In the genomic region with DNA sequence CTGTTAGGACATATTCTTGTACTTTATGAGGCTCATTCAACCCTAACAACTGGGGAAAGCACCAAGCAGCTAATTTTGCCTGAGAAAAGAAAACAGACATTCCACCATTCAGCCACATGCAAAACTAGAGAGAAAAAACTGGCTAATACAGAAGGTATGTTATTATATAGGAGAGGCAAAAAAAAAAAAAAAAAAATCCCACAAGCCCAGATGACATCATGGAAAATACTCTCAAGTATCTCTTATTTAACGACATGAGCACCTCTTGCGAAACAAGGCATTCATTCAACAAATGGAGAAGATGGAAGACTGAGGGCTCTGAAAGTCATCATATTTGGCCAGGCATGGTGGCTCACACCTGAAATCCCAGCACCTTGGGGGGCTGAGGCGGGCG, we compare ENCODE assay signal across 9 cellular contexts.
DNase-seq lines count a peak whose midpoint lies in the region; ATAC-seq and TF ChIP-seq lines count a peak whose summit lies in the region.
"Had no signal": no experiment of that assay in that cellular context is flagged by ENCODE, and none has a peak within 500 bp of the region (broad histone marks: within the 10 kb centered on the region; RNA-seq: fewer than 3 reads in every experiment).

No MANE protein-coding gene starts in this region.

- H3K27me3 Mint-ChIP-seq in GM23338 (ENCODE audit: insufficient read depth, low read depth, poor library complexity) = peaks cover 4% of the 10 kb centered on the region
- H3K27me3 Mint-ChIP-seq in CD4-positive, alpha-beta memory T cell = peaks cover 4 to 5% of the 10 kb centered on the region in 2 donors
- peaks cover 4% of the 10 kb centered on the region for H3K27me3 Mint-ChIP-seq in activated CD4-positive, alpha-beta T cell treated with anti-CD3 and anti-CD28 coated beads, Interleukin-2, amount 10 ng/mL, durations not matched to agents 7 days and 5 days

- H3K9me3 ChIP-seq in CD4-positive, alpha-beta memory T cell (ENCODE audit: control insufficient read depth in 1 of 2, low read length in 2 of 2) = no peaks in the 10 kb centered on the region

- DNase-seq in AG10803 (ENCODE audit: low read depth) (peak; percentile 90), GM23338 (ENCODE audit: low spot score) (peak; percentile 30), NOMO-1 treated with dmso at 0.1 percent for 144 hours (lab: John Stamatoyannopoulos, UW; ENCODE audit: unreplicated experiment) (peak; percentile 32), foreskin fibroblast (peak; percentile 81 to 89), ureter (ENCODE audit: low spot score) (no peak), substantia nigra (lab: John Stamatoyannopoulos, UW) (no peak)
- no peak for DNase-seq in CD4-positive, alpha-beta memory T cell
- DNase-seq in activated CD4-positive, alpha-beta T cell treated with anti-CD3 and anti-CD28 coated beads, Interleukin-2, amount 10 ng/mL, durations not matched to agents 7 days and 5 days = no peak

- no peak overlapping the region for H2AFZ ChIP-seq in GM23338

- H3K36me3 ChIP-seq in GM23338 (ENCODE audit: insufficient read depth) = no peaks in the 10 kb centered on the region
- no peaks in the 10 kb centered on the region for H3K36me3 ChIP-seq in CD4-positive, alpha-beta memory T cell (ENCODE audit: insufficient read depth, low read length)

- H3K4me1 Mint-ChIP-seq in GM23338 = peaks cover 37% of the 10 kb centered on the region
- no peaks in the 10 kb centered on the region for H3K4me1 Mint-ChIP-seq in CD4-positive, alpha-beta memory T cell
- no peaks in the 10 kb centered on the region for H3K4me1 Mint-ChIP-seq in activated CD4-positive, alpha-beta T cell treated with anti-CD3 and anti-CD28 coated beads, Interleukin-2, amount 10 ng/mL, durations not matched to agents 7 days and 5 days

- H3K4me3 ChIP-seq in AG10803 (ENCODE audit: low read length) (no peak overlapping the region), GM23338 (no peak overlapping the region), foreskin fibroblast (ENCODE audit: low read depth in 1 of 2, low read length in 2 of 2) (no peak overlapping the region)
- H3K4me3 ChIP-seq in CD4-positive, alpha-beta memory T cell (ENCODE audit: low read length in 2 of 2) = no peak overlapping the region
- H3K4me3 ChIP-seq: K562 had no signal

- POLR2A ChIA-PET in CD4-positive, alpha-beta memory T cell (lab: Charles Lee; ENCODE audit: partially characterized antibody) = no interaction called here
- POLR2A ChIA-PET in activated CD4-positive, alpha-beta T cell treated with anti-CD3 and anti-CD28 coated beads, Interleukin-2, amount 10 ng/mL, durations not matched to agents 7 days and 5 days (lab: Charles Lee) = no interaction called here

- no peaks in the 10 kb centered on the region for H3K79me2 ChIP-seq in GM23338 (replicated peaks; ENCODE audit: insufficient read depth)

- peak overlapping the region; percentile 68 for H3K27ac ChIP-seq in GM23338 (ENCODE audit: low read depth)
- H3K27ac ChIP-seq in CD4-positive, alpha-beta memory T cell (ENCODE audit: low read depth, low read length) = no peak overlapping the region
- H3K27ac ChIP-seq in substantia nigra (ENCODE audit: low read depth, low read length, poor library complexity, severe bottlenecking) = no peak overlapping the region

- no peak overlapping the region for H3K4me3 Mint-ChIP-seq in GM23338
- no peak overlapping the region for H3K4me3 Mint-ChIP-seq in CD4-positive, alpha-beta memory T cell
- H3K4me3 Mint-ChIP-seq in activated CD4-positive, alpha-beta T cell treated with anti-CD3 and anti-CD28 coated beads, Interleukin-2, amount 10 ng/mL, durations not matched to agents 7 days and 5 days = no peak overlapping the region

- peaks cover 29% of the 10 kb centered on the region for H3K4me1 ChIP-seq in GM23338 (ENCODE audit: insufficient read depth)
- H3K4me1 ChIP-seq in CD4-positive, alpha-beta memory T cell (ENCODE audit: insufficient read depth, low read length) = no peaks in the 10 kb centered on the region

- TF ChIP-seq CTCF in AG10803 (conservative IDR thresholded peaks at IDR 0.05; ENCODE audit: low read length) (no peak), GM23338 (conservative IDR thresholded peaks at IDR 0.05; ENCODE audit: low read depth in 2 of 2) (no peak), foreskin fibroblast (IDR thresholded peaks at IDR 0.05; ENCODE audit: low read depth, low read length) (no peak)

- intact Hi-C loops in CD4-positive, alpha-beta memory T cell (cut with micrococcal nuclease) = no loop called here

- CTCF ChIA-PET in CD4-positive, alpha-beta memory T cell (lab: Charles Lee; ENCODE audit: partially characterized antibody) = no interaction called here
- CTCF ChIA-PET in activated CD4-positive, alpha-beta T cell treated with anti-CD3 and anti-CD28 coated beads, Interleukin-2, amount 10 ng/mL, durations not matched to agents 7 days and 5 days (lab: Charles Lee) = no interaction called here

- H3K36me3 Mint-ChIP-seq in GM23338 (ENCODE audit: low read depth) = peaks cover 5% of the 10 kb centered on the region; the same call in 1 of the 3 replicates
- H3K36me3 Mint-ChIP-seq in CD4-positive, alpha-beta memory T cell = no peaks in the 10 kb centered on the region
- no peaks in the 10 kb centered on the region for H3K36me3 Mint-ChIP-seq in activated CD4-positive, alpha-beta T cell treated with anti-CD3 and anti-CD28 coated beads, Interleukin-2, amount 10 ng/mL, durations not matched to agents 7 days and 5 days (ENCODE audit: low read depth)

- no peaks in the 10 kb centered on the region for H3K9me2 ChIP-seq in GM23338 (ENCODE audit: insufficient read depth)

- peak overlapping the region; percentile 39; the same call in 1 of the 2 replicates for H3K27ac Mint-ChIP-seq in GM23338
- no peak overlapping the region for H3K27ac Mint-ChIP-seq in CD4-positive, alpha-beta memory T cell
- no peak overlapping the region for H3K27ac Mint-ChIP-seq in activated CD4-positive, alpha-beta T cell treated with anti-CD3 and anti-CD28 coated beads, Interleukin-2, amount 10 ng/mL, durations not matched to agents 7 days and 5 days

- H3K4me2 ChIP-seq in GM23338 = no peak overlapping the region

- no peaks in the 10 kb centered on the region for H3K27me3 ChIP-seq in GM23338 (ENCODE audit: insufficient read depth)
- H3K27me3 ChIP-seq in CD4-positive, alpha-beta memory T cell (ENCODE audit: insufficient read depth, low read length) = no peaks in the 10 kb centered on the region

- no peaks in the 10 kb centered on the region for H3F3A ChIP-seq in GM23338 (replicated peaks; ENCODE audit: low read depth)

- H4K20me1 ChIP-seq in GM23338 (replicated peaks; ENCODE audit: insufficient read depth) = no peaks in the 10 kb centered on the region

- no peaks in the 10 kb centered on the region for H3K9me3 Mint-ChIP-seq in GM23338
- H3K9me3 Mint-ChIP-seq in CD4-positive, alpha-beta memory T cell = no peaks in the 10 kb centered on the region
- H3K9me3 Mint-ChIP-seq in activated CD4-positive, alpha-beta T cell treated with anti-CD3 and anti-CD28 coated beads, Interleukin-2, amount 10 ng/mL, durations not matched to agents 7 days and 5 days = no peaks in the 10 kb centered on the region

- no peak for ATAC-seq in GM23338
- ATAC-seq: K562 had no signal

TF ChIP-seq in GM23338, 12 proteins besides CTCF, POLR2A, EP300 and RAD21 (continues in another document):
- TF ChIP-seq POLR2AphosphoS5 (IDR thresholded peaks at IDR 0.05; ENCODE audit: low read depth) = no peak
- TF ChIP-seq NANOG (IDR thresholded peaks at IDR 0.05; ENCODE audit: borderline replicate concordance) = no peak

Comparison
In these comparisons a context has a peak if more than half of its experiments do, and no peak if none do; other contexts are left out.
1. DNase-seq: peak in AG10803 (single experiment), GM23338 (single experiment), NOMO-1 treated with dmso at 0.1 percent for 144 hours (single experiment) and foreskin fibroblast (2 of 2); none in ureter (single experiment), CD4-positive, alpha-beta memory T cell (0 of 5), activated CD4-positive, alpha-beta T cell treated with anti-CD3 and anti-CD28 coated beads, Interleukin-2, amount 10 ng/mL, durations not matched to agents 7 days and 5 days (single experiment) and substantia nigra (0 of 49).